Comparison of ENCODE assay signal across 8 cellular contexts in genomic region chr19:56765107-56765506, GRCh38.
DNase-seq lines count a peak whose midpoint lies in the region; ATAC-seq, FAIRE-seq and TF ChIP-seq lines count a peak whose summit lies in the region.

No MANE protein-coding gene starts in this region.

- H3K4me3 Mint-ChIP-seq in astrocyte (ENCODE audit: unreplicated experiment), result no peak overlapping the region

- H3K36me3 Mint-ChIP-seq in astrocyte (ENCODE audit: low read depth, unreplicated experiment), result no peaks in the 10 kb centered on the region

- H3K27ac ChIP-seq in astrocyte (ENCODE audit: low read depth, low read length), result no peak overlapping the region

- DNase-seq in NCI-H2227 treated with DMSO at 0.1 percent for 48 hours (lab: John Stamatoyannopoulos, UW) (peak; percentile 96), astrocyte (ENCODE audit: low read depth) (no peak), kidney tubule cell (ENCODE audit: low spot score) (peak; percentile 59), DMS153 (lab: John Stamatoyannopoulos, UW) (no peak)
- peak; percentile 14 for DNase-seq in stimulated activated CD4-positive, alpha-beta T cell treated with anti-CD3 and anti-CD28 coated beads, Interleukin-4, amount 100 ng/mL, for 24 hours
- DNase-seq in activated CD4-positive, CD25-positive, alpha-beta regulatory T cell (lab: John Stamatoyannopoulos, UW), result no peak

- H3K9me3 Mint-ChIP-seq in astrocyte (ENCODE audit: unreplicated experiment), result peaks cover 21% of the 10 kb centered on the region

- H3K4me3 ChIP-seq in astrocyte (ENCODE audit: insufficient read depth, low read depth, low read length), result peak overlapping the region; percentile 36

- H2AFZ ChIP-seq in astrocyte (ENCODE audit: low read depth, low read length), result peak overlapping the region; percentile 77

- no peaks in the 10 kb centered on the region for H3K27me3 ChIP-seq in astrocyte (ENCODE audit: insufficient read depth, low read length)

- peaks cover 7% of the 10 kb centered on the region for H3K9me3 ChIP-seq in astrocyte (ENCODE audit: insufficient read depth, low read depth, low read length)

- no peaks in the 10 kb centered on the region for H3K4me1 ChIP-seq in astrocyte (ENCODE audit: insufficient read depth, low read length)

- no peak overlapping the region for H3K9ac ChIP-seq in astrocyte (ENCODE audit: low read length)

- TF ChIP-seq CTCF in astrocyte (IDR thresholded peaks at IDR 0.05; ENCODE audit: insufficient read depth, low read depth, low read length), result no peak

- no peak for ATAC-seq in HG03135 (IDR thresholded peaks at IDR 0.05; ENCODE audit: unreplicated experiment)
- ATAC-seq in HG03469 (IDR thresholded peaks at IDR 0.05; ENCODE audit: unreplicated experiment), result no peak

- no peaks in the 10 kb centered on the region for H3K79me2 ChIP-seq in astrocyte (ENCODE audit: insufficient read depth, low read length)

- H4K20me1 ChIP-seq in astrocyte (ENCODE audit: insufficient read depth, low read length), result no peaks in the 10 kb centered on the region

- H3K27me3 Mint-ChIP-seq in astrocyte (ENCODE audit: low read depth, unreplicated experiment), result no peaks in the 10 kb centered on the region

- no peaks in the 10 kb centered on the region for H3K36me3 ChIP-seq in astrocyte (ENCODE audit: insufficient read depth, low read length)

- H3K4me1 Mint-ChIP-seq in astrocyte (ENCODE audit: low read depth, unreplicated experiment), result no peaks in the 10 kb centered on the region

- no peak overlapping the region for H3K27ac Mint-ChIP-seq in astrocyte (ENCODE audit: unreplicated experiment)

- peak overlapping the region; percentile 52 for H3K4me2 ChIP-seq in astrocyte (ENCODE audit: low read length)

- no peak for FAIRE-seq in astrocyte (lab: Jason Lieb, UNC)

Comparison
In these comparisons a context has a peak if more than half of its experiments do, and no peak if none do; other contexts are left out.
1. DNase-seq: peak in NCI-H2227 treated with DMSO at 0.1 percent for 48 hours (single experiment), kidney tubule cell (single experiment) and stimulated activated CD4-positive, alpha-beta T cell treated with anti-CD3 and anti-CD28 coated beads, Interleukin-4, amount 100 ng/mL, for 24 hours (single experiment); none in astrocyte (single experiment), DMS153 (single experiment) and activated CD4-positive, CD25-positive, alpha-beta regulatory T cell (0 of 4).